8 cellular contexts compared by ENCODE assay signal in genomic region chr11:88846238-88846637, GRCh38.
A peak's percentile ranks its signal among the peaks of the same experiment; 100 is the strongest.
DNase-seq lines count a peak whose midpoint lies in the region; ATAC-seq, FAIRE-seq and TF ChIP-seq lines count a peak whose summit lies in the region.
"Not testable (repeated sequence)": the region's sequence is repeated elsewhere in the genome, so short reads cannot be mapped to it uniquely, and the experiment has no call there.

No MANE protein-coding gene starts in this region.

- H3K4me1 ChIP-seq in DND-41 (ENCODE audit: insufficient read depth, low read length) (peaks cover 54% of the 10 kb centered on the region), OCI-LY7 (ENCODE audit: insufficient read depth, low read length, poor library complexity, severe bottlenecking) (peaks cover 54% of the 10 kb centered on the region)
- not testable (repeated sequence) for H3K4me1 ChIP-seq in astrocyte (ENCODE audit: insufficient read depth, low read length); pancreas

- H3K4me3 ChIP-seq in DND-41 (ENCODE audit: low read depth in 1 of 2, low read length in 2 of 2); OCI-LY7 (ENCODE audit: low read depth, low read length, poor library complexity, severe bottlenecking); astrocyte (ENCODE audit: insufficient read depth, low read depth, low read length); pancreas: not testable (repeated sequence)

- POLR2A ChIA-PET in OCI-LY7 (lab: Charles Lee): interaction anchor here (0.6 kb wide), 1 partner anchor 508 kb away, joined by 6 read pairs; no protein-coding TSS in a partner anchor
- POLR2A ChIA-PET in activated CD8-positive, alpha-beta T cell treated with anti-CD3 and anti-CD28 coated beads, Interleukin-2, amount 10 ng/mL, durations not matched to agents 7 days and 5 days (lab: Charles Lee): not testable (repeated sequence)

- H3K9me3 ChIP-seq in DND-41 (ENCODE audit: insufficient read depth, low read length, severe bottlenecking); OCI-LY7 (ENCODE audit: low read length); astrocyte (ENCODE audit: insufficient read depth, low read depth, low read length); pancreas: not testable (repeated sequence)

- not testable (repeated sequence) for H3K27me3 Mint-ChIP-seq in activated CD8-positive, alpha-beta T cell treated with anti-CD3 and anti-CD28 coated beads, Interleukin-2, amount 10 ng/mL, durations not matched to agents 7 days and 5 days (ENCODE audit: low read depth); astrocyte (ENCODE audit: low read depth, unreplicated experiment)

- intact Hi-C loops in OCI-LY7 (cut with micrococcal nuclease; ENCODE audit: unreplicated experiment); pancreas (cut with DNase I): not testable (repeated sequence)

- not testable (repeated sequence) for H3K4me3 Mint-ChIP-seq in activated CD8-positive, alpha-beta T cell treated with anti-CD3 and anti-CD28 coated beads, Interleukin-2, amount 10 ng/mL, durations not matched to agents 7 days and 5 days; astrocyte (ENCODE audit: unreplicated experiment)

- H3K4me1 Mint-ChIP-seq in activated CD8-positive, alpha-beta T cell treated with anti-CD3 and anti-CD28 coated beads, Interleukin-2, amount 10 ng/mL, durations not matched to agents 7 days and 5 days (ENCODE audit: low read depth): peaks cover 41% of the 10 kb centered on the region
- not testable (repeated sequence) for H3K4me1 Mint-ChIP-seq in astrocyte (ENCODE audit: low read depth, unreplicated experiment)

- not testable (repeated sequence) for H3K27me3 ChIP-seq in DND-41 (ENCODE audit: insufficient read depth, low read length, poor library complexity); astrocyte (ENCODE audit: insufficient read depth, low read length); pancreas

- H3K9me2 ChIP-seq in OCI-LY7 (ENCODE audit: insufficient read depth, low read length): not testable (repeated sequence)

- H3K27ac ChIP-seq in DND-41 (ENCODE audit: low read length): peak overlapping the region; percentile 63; the same call in 1 of the 2 replicates
- H3K27ac ChIP-seq in OCI-LY7 (ENCODE audit: low read depth, low read length, poor library complexity, severe bottlenecking): peak overlapping the region; percentile 96
- H3K27ac ChIP-seq in astrocyte (ENCODE audit: low read depth, low read length); pancreas: not testable (repeated sequence)

- not testable (repeated sequence) for H3K9ac ChIP-seq in DND-41 (ENCODE audit: low read depth, low read length); astrocyte (ENCODE audit: low read length)

- not testable (repeated sequence) for H3K9me3 Mint-ChIP-seq in activated CD8-positive, alpha-beta T cell treated with anti-CD3 and anti-CD28 coated beads, Interleukin-2, amount 10 ng/mL, durations not matched to agents 7 days and 5 days (ENCODE audit: insufficient read depth); astrocyte (ENCODE audit: unreplicated experiment)

- peak overlapping the region; percentile 53 for H3K27ac Mint-ChIP-seq in activated CD8-positive, alpha-beta T cell treated with anti-CD3 and anti-CD28 coated beads, Interleukin-2, amount 10 ng/mL, durations not matched to agents 7 days and 5 days
- H3K27ac Mint-ChIP-seq in astrocyte (ENCODE audit: unreplicated experiment): not testable (repeated sequence)

- ATAC-seq in DND-41 (ENCODE audit: insufficient read depth, low read depth); activated CD8-positive, alpha-beta T cell treated with anti-CD3 and anti-CD28 coated beads, Interleukin-2, amount 10 ng/mL, durations not matched to agents 7 days and 5 days; pancreas: not testable (repeated sequence)
- peak; percentile 54 for ATAC-seq in left lobe of liver

- 9 to 28% methylated on average over 1 of the region's 1 CpG for WGBS in pancreas, 2 donors

- CTCF ChIA-PET in OCI-LY7 (lab: Charles Lee; ENCODE audit: unreplicated experiment): not testable (repeated sequence)
- CTCF ChIA-PET in activated CD8-positive, alpha-beta T cell treated with anti-CD3 and anti-CD28 coated beads, Interleukin-2, amount 10 ng/mL, durations not matched to agents 7 days and 5 days (lab: Charles Lee): interaction anchor here (0.6 kb wide), 1 partner anchor 47 kb away, joined by 3 read pairs; no protein-coding TSS in a partner anchor

- not testable (repeated sequence) for H4K20me1 ChIP-seq in DND-41 (ENCODE audit: insufficient read depth, low read length); OCI-LY7 (ENCODE audit: insufficient read depth, low read length); astrocyte (ENCODE audit: insufficient read depth, low read length)

- TF ChIP-seq CTCF in DND-41 (IDR thresholded peaks at IDR 0.05; ENCODE audit: borderline replicate concordance, extremely low read depth, low read length, poor library complexity, severe bottlenecking); OCI-LY7 (conservative IDR thresholded peaks at IDR 0.05; ENCODE audit: low read length); astrocyte (IDR thresholded peaks at IDR 0.05; ENCODE audit: insufficient read depth, low read depth, low read length); pancreas (IDR thresholded peaks at IDR 0.05): not testable (repeated sequence)

- not testable (repeated sequence) for H3K4me2 ChIP-seq in DND-41 (ENCODE audit: insufficient read depth, low read length); OCI-LY7 (ENCODE audit: low read length); astrocyte (ENCODE audit: low read length)

- FAIRE-seq in astrocyte (lab: Jason Lieb, UNC) (peak; percentile 50), pancreas (lab: Jason Lieb, UNC) (peak; percentile 73)

- peaks cover 27% of the 10 kb centered on the region for H3K36me3 Mint-ChIP-seq in activated CD8-positive, alpha-beta T cell treated with anti-CD3 and anti-CD28 coated beads, Interleukin-2, amount 10 ng/mL, durations not matched to agents 7 days and 5 days (ENCODE audit: low read depth)
- not testable (repeated sequence) for H3K36me3 Mint-ChIP-seq in astrocyte (ENCODE audit: low read depth, unreplicated experiment)

- H2AFZ ChIP-seq in DND-41 (ENCODE audit: low read depth, low read length); astrocyte (ENCODE audit: low read depth, low read length): not testable (repeated sequence)
- peak overlapping the region; percentile 78; the same call in 1 of the 2 replicates for H2AFZ ChIP-seq in OCI-LY7 (ENCODE audit: low read length)

- not testable (repeated sequence) for BruUV-seq in OCI-LY7 (replicated peaks; lab: Mats Ljungman, UMichigan)

- not testable (repeated sequence) for H3K36me3 ChIP-seq in DND-41 (ENCODE audit: insufficient read depth, low read length); OCI-LY7 (ENCODE audit: insufficient read depth, low read length); astrocyte (ENCODE audit: insufficient read depth, low read length); pancreas

- not testable (repeated sequence) for H3K79me2 ChIP-seq in DND-41 (ENCODE audit: insufficient read depth, low read length); OCI-LY7 (ENCODE audit: insufficient read depth, low read depth, low read length); astrocyte (ENCODE audit: insufficient read depth, low read length)

- DNase-seq in DND-41; activated CD8-positive, alpha-beta T cell treated with anti-CD3 and anti-CD28 coated beads, Interleukin-2, amount 10 ng/mL, durations not matched to agents 7 days and 5 days; astrocyte (ENCODE audit: low read depth); left lobe of liver (ENCODE audit: low spot score); pancreas: not testable (repeated sequence)
- DNase-seq in HT1080 (ENCODE audit: low read depth) (peak; percentile 7), NCI-H69 (lab: John Stamatoyannopoulos, UW) (peak; percentile 41), OCI-LY7 (ENCODE audit: low spot score) (peak; percentile 19)
